Comparison of ENCODE assay signal across 8 cellular contexts in the genomic region with DNA sequence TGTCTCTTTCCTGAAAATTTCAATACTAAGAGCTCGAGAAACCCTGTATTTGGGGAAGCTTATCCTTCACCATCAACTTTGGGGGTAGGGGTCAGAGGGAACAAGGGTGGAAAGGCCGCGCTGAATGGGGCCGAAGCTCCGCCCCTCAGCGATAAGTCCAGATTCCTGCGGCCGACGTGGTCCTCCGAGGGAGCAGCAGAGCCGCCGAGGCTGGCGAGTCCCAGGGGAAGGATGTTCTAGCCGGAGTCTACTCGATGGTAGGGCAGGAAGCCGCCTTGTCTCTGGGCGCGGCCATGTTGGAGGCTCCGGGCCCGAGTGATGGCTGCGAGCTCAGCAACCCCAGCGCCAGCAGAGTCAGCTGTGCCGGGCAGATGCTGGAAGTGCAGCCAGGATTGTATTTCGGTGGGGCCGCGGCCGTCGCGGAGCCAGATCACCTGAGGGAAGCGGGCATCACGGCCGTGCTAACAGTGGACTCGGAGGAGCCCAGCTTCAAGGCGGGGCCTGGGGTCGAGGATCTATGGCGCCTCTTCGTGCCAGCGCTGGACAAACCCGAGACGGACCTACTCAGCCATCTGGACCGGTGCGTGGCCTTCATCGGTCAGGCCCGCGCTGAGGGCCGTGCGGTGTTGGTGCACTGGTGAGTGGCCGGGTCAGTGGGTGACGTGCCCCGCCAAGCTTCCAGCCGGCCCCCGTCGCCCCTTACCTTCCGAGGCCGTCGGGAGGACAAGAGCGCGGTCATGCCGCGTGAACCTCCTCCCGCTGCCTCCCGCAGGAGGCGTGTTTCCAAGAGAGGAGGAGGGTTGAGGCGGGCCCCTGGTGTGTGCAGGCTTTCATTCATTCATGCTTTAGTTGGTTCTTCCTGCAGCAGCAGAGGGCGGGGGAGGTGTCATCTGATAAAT. TPM values are rescaled to one million over a fixed set of nuclear protein-coding genes. Genes with fewer than 3 reads are reported as not detected.
DNase-seq lines count a peak whose midpoint lies in the region; ATAC-seq, FAIRE-seq and TF ChIP-seq lines count a peak whose summit lies in the region.

A gene with protein sequence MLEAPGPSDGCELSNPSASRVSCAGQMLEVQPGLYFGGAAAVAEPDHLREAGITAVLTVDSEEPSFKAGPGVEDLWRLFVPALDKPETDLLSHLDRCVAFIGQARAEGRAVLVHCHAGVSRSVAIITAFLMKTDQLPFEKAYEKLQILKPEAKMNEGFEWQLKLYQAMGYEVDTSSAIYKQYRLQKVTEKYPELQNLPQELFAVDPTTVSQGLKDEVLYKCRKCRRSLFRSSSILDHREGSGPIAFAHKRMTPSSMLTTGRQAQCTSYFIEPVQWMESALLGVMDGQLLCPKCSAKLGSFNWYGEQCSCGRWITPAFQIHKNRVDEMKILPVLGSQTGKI (plus strand): TSS at position 278 of the 899 bp plus-strand sequence. CDS start 16 bp downstream, at position 294.

- TF ChIP-seq POLR2A in endothelial cell of umbilical vein (IDR thresholded peaks at IDR 0.05; ENCODE audit: low read depth, low read length) = peak; percentile 92

- dilution Hi-C loops in endothelial cell of umbilical vein (cut with MboI; ENCODE audit: extremely low pct_ligation_motif_present, low sequenced_read_pairs) = no loop called here

- H3K4me2 ChIP-seq in OCI-LY7 (ENCODE audit: low read length) (peak within 1 kb of the TSS; percentile 80), endothelial cell of umbilical vein (ENCODE audit: insufficient read depth, low read length) (peak within 1 kb of the TSS; percentile 77)

- DNase-seq in DMS 273 (lab: John Stamatoyannopoulos, UW; ENCODE audit: unreplicated experiment) = peak; percentile 98
- DNase-seq in OCI-LY7 (ENCODE audit: low spot score) = peak; percentile 98
- peak; percentile 71 for DNase-seq in activated T-cell treated with anti-CD3 and anti-CD28 coated beads for 1 hour (ENCODE audit: low read depth)
- peak; percentile 96 for DNase-seq in endothelial cell of umbilical vein (ENCODE audit: low read depth, low spot score)
- peak; percentile 94 for DNase-seq in middle frontal gyrus (ENCODE audit: extremely low spot score, low spot score)
- peak; percentile 83 to 84 for DNase-seq in stimulated activated CD8-positive, alpha-beta memory T cell treated with anti-CD3 and anti-CD28 coated beads, Interleukin-2, amount 100 ng/mL, for 48 hours (ENCODE audit: low read depth in 2 of 2)

- peaks cover 29% of the 10 kb centered on the region for H3K79me2 ChIP-seq in OCI-LY7 (ENCODE audit: insufficient read depth, low read depth, low read length)
- peaks cover 17% of the 10 kb centered on the region for H3K79me2 ChIP-seq in endothelial cell of umbilical vein (ENCODE audit: control insufficient read depth, insufficient read depth, low read length)

- H3K9ac ChIP-seq in HUES64 (ENCODE audit: low read depth, low read length) (peak within 1 kb of the TSS; percentile 98), endothelial cell of umbilical vein (replicated peaks; ENCODE audit: extremely low read depth, insufficient read depth, low read length) (peak within 1 kb of the TSS; percentile 85)

- intact Hi-C loops in OCI-LY7 (cut with micrococcal nuclease; ENCODE audit: unreplicated experiment) = loop anchor here (1.0 to 10.0 kb wide), 2 partner anchors 17 to 185 kb away; a partner anchor contains a TSS
- intact Hi-C loops in endothelial cell of umbilical vein (cut with micrococcal nuclease) = loop anchor here (2.0 to 10.0 kb wide), 2 partner anchors 17 to 185 kb away; a partner anchor contains a TSS

- FAIRE-seq in endothelial cell of umbilical vein (lab: Jason Lieb, UNC) = peak; percentile 85

- H3K27me3 ChIP-seq in HUES64 (ENCODE audit: insufficient read depth, low read length) (no peaks in the 10 kb centered on the region), endothelial cell of umbilical vein (ENCODE audit: control insufficient read depth in 2 of 2, insufficient read depth in 2 of 2, low read length in 2 of 2) (peaks cover 0 to 2% of the 10 kb centered on the region in 2 experiments)

- peak; percentile 74 for TF ChIP-seq CTCF in OCI-LY7 (conservative IDR thresholded peaks at IDR 0.05; ENCODE audit: low read length)
- no peak for TF ChIP-seq CTCF in endothelial cell of umbilical vein (IDR thresholded peaks at IDR 0.05; ENCODE audit: extremely low read depth in 1 of 2, insufficient read depth in 1 of 2, low read depth in 1 of 2, low read length in 2 of 2)

- BruUV-seq in OCI-LY7 (replicated peaks; lab: Mats Ljungman, UMichigan) (no TSS peak), endothelial cell of umbilical vein (replicated peaks; lab: Mats Ljungman, UMichigan) (TSS peak; percentile 63)

- no peaks in the 10 kb centered on the region for H3K9me2 ChIP-seq in OCI-LY7 (ENCODE audit: insufficient read depth, low read length)

- H3K4me3 ChIP-seq in HUES64 (ENCODE audit: low read length) (peak within 1 kb of the TSS; percentile 97), OCI-LY7 (ENCODE audit: low read depth, low read length, poor library complexity, severe bottlenecking) (peak within 1 kb of the TSS; percentile 92), endothelial cell of umbilical vein (replicated peaks in 1 of 3; ENCODE audit: insufficient read depth in 1 of 3, low read depth in 1 of 3, low read length in 3 of 3) (peak within 1 kb of the TSS; percentile 43 to 77 (median 70))

- no peaks in the 10 kb centered on the region for H3K9me1 ChIP-seq in endothelial cell of umbilical vein (replicated peaks; ENCODE audit: control insufficient read depth, extremely low read depth, insufficient read depth, low read length)

- peaks cover 38% of the 10 kb centered on the region for H3K36me3 ChIP-seq in HUES64 (ENCODE audit: insufficient read depth, low read length)
- H3K36me3 ChIP-seq in OCI-LY7 (ENCODE audit: insufficient read depth, low read length) = peaks cover 38% of the 10 kb centered on the region
- peaks cover 9 to 11% of the 10 kb centered on the region in 2 experiments for H3K36me3 ChIP-seq in endothelial cell of umbilical vein (ENCODE audit: control insufficient read depth in 2 of 2, extremely low read depth in 1 of 2, insufficient read depth in 2 of 2, low read length in 2 of 2)

- WGBS in HUES64 = under 1% methylated on average over 64 of the region's 65 CpGs

- CTCF ChIA-PET in OCI-LY7 (lab: Charles Lee; ENCODE audit: unreplicated experiment) (interaction anchor here (0.8 to 1.9 kb wide), 4 partner anchors 12 to 24 kb away, joined by 3 to 7 read pairs (median 4); no protein-coding TSS in a partner anchor), endothelial cell of umbilical vein (lab: Charles Lee) (interaction anchor here (0.6 to 1.7 kb wide), 13 partner anchors 9 to 288 kb away, joined by 3 to 25 read pairs (median 5); a partner anchor contains a TSS)

- H2AFZ ChIP-seq in OCI-LY7 (ENCODE audit: low read length) (peak within 1 kb of the TSS; percentile 95), endothelial cell of umbilical vein (ENCODE audit: low read depth, low read length) (peak within 1 kb of the TSS; percentile 74)

- H4K20me1 ChIP-seq in OCI-LY7 (ENCODE audit: insufficient read depth, low read length) (no peaks in the 10 kb centered on the region), endothelial cell of umbilical vein (replicated peaks; ENCODE audit: control insufficient read depth, extremely low read depth, insufficient read depth, low read length) (no peaks in the 10 kb centered on the region)

- peak; percentile 96 for ATAC-seq in GM21423 (IDR thresholded peaks at IDR 0.05; ENCODE audit: unreplicated experiment)

- POLR2A ChIA-PET in OCI-LY7 (lab: Charles Lee) (interaction anchor here (0.5 to 2.1 kb wide), 9 partner anchors 9 to 650 kb away, joined by 3 to 16 read pairs (median 3); a partner anchor contains a TSS), endothelial cell of umbilical vein (lab: Charles Lee) (interaction anchor here (1.2 kb wide), 1 partner anchor 12 kb away, joined by 3 read pairs; no protein-coding TSS in a partner anchor)

- H3K9me3 ChIP-seq in HUES64 (ENCODE audit: insufficient read depth, low read depth, low read length) (no peaks in the 10 kb centered on the region), OCI-LY7 (ENCODE audit: low read length) (peaks cover 9% of the 10 kb centered on the region), endothelial cell of umbilical vein (replicated peaks; ENCODE audit: control insufficient read depth, insufficient read depth, low read length) (no peaks in the 10 kb centered on the region)

- H3K4me1 ChIP-seq in HUES64 (ENCODE audit: insufficient read depth, low read length) (peaks cover 5% of the 10 kb centered on the region; the same call in 1 of the 2 replicates), OCI-LY7 (ENCODE audit: insufficient read depth, low read length, poor library complexity, severe bottlenecking) (peaks cover 28% of the 10 kb centered on the region), endothelial cell of umbilical vein (ENCODE audit: control insufficient read depth, extremely low read depth, insufficient read depth, low read length) (peaks cover 12% of the 10 kb centered on the region)

- peak within 1 kb of the TSS; percentile 99 for H3K27ac ChIP-seq in HUES64 (ENCODE audit: low read depth, low read length)
- peak within 1 kb of the TSS; percentile 75 for H3K27ac ChIP-seq in OCI-LY7 (ENCODE audit: low read depth, low read length, poor library complexity, severe bottlenecking)
- peak within 1 kb of the TSS; percentile 77 for H3K27ac ChIP-seq in endothelial cell of umbilical vein (ENCODE audit: insufficient read depth, low read depth, low read length)

TF ChIP-seq in endothelial cell of umbilical vein, 7 proteins besides CTCF, POLR2A, EP300 and RAD21 (continues in another document):
- TF ChIP-seq JUN (IDR thresholded peaks at IDR 0.05; ENCODE audit: borderline replicate concordance, insufficient read depth, insufficient read length, low read depth) = no peak
- peak; percentile 70 for TF ChIP-seq POLR2AphosphoS5 (IDR thresholded peaks at IDR 0.05; ENCODE audit: insufficient read depth, low read depth, low read length)
- TF ChIP-seq, protein P1, sequence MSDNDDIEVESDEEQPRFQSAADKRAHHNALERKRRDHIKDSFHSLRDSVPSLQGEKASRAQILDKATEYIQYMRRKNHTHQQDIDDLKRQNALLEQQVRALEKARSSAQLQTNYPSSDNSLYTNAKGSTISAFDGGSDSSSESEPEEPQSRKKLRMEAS (IDR thresholded peaks at IDR 0.05; ENCODE audit: insufficient read depth, insufficient read length) = peak; percentile 45
- TF ChIP-seq GATA2 (IDR thresholded peaks at IDR 0.05; ENCODE audit: insufficient read depth, insufficient read length, low read depth, low read length) = no peak

RNA-seq across cellular contexts. Expression of the gene that starts here (rescaled TPM):
- polyA plus RNA-seq in HUES64 (2013, experiment 1 of 2) = 24.5 TPM
- 30.5 TPM for polyA plus RNA-seq in HUES64 (2013, experiment 2 of 2)
- total RNA-seq in OCI-LY7 (2014; rRNA removed; shearing (Covaris generic)) = 43.9 and 71.5 TPM in 2 replicates
- 37.3 and 40.8 TPM in 2 replicates for total RNA-seq in OCI-LY7 (2022)
- total RNA-seq in endothelial cell of umbilical vein = 26.8 and 28.3 TPM in 2 replicates
- polyA plus RNA-seq in endothelial cell of umbilical vein = 25.7 and 31.6 TPM in 2 replicates
- polyA plus RNA-seq in endothelial cell of umbilical vein (2011; cell fraction: cytosol; rRNA removed) = 35.8 and 36.6 TPM in 2 replicates
- polyA plus RNA-seq in endothelial cell of umbilical vein (2011; cell fraction: nucleus; rRNA removed) = 26.5 and 34.8 TPM in 2 replicates
- polyA plus RNA-seq in endothelial cell of umbilical vein (2012) = 20.4 and 29.2 TPM in 2 replicates
- 13.9 and 17.8 TPM in 2 replicates for polyA minus RNA-seq in endothelial cell of umbilical vein
- polyA minus RNA-seq in endothelial cell of umbilical vein (2011; cell fraction: cytosol; rRNA and poly(A)+ RNA removed) = 26.5 TPM
- 18.2 and 20.1 TPM in 2 replicates for polyA minus RNA-seq in endothelial cell of umbilical vein (2011; cell fraction: nucleus; rRNA and poly(A)+ RNA removed)

Comparison
In these comparisons a context has a peak if more than half of its experiments do, and no peak if none do; other contexts are left out.
1. Peak in every context shown above with its lines: DNase-seq, ATAC-seq, H3K4me3 ChIP-seq and H3K27ac ChIP-seq.